Comparison of ENCODE assay signal across 8 cellular contexts in genomic region chr7:55255501-55256445, GRCh38.
A peak's percentile ranks its signal among the peaks of the same experiment; 100 is the strongest.
DNase-seq lines count a peak whose midpoint lies in the region; ATAC-seq and TF ChIP-seq lines count a peak whose summit lies in the region.

No MANE protein-coding gene starts in this region.

- H3K4me3 ChIP-seq in choroid plexus epithelial cell (ENCODE audit: low read depth, low read length) = peak overlapping the region; percentile 51

- ATAC-seq in GM18502 (IDR thresholded peaks at IDR 0.05; ENCODE audit: poor library complexity, unreplicated experiment) = peak; percentile 85
- ATAC-seq in HG02973 (IDR thresholded peaks at IDR 0.05; ENCODE audit: unreplicated experiment) = peak; percentile 85
- ATAC-seq in left lobe of liver = peak; percentile 91

- peak; percentile 74 for TF ChIP-seq CTCF in choroid plexus epithelial cell (conservative IDR thresholded peaks at IDR 0.05; ENCODE audit: low read depth, low read length)

- DNase-seq in 8988T (peak; percentile 41), NCI-H2171 (lab: John Stamatoyannopoulos, UW) (peak; percentile 66), choroid plexus epithelial cell (ENCODE audit: low read depth) (peak; percentile 85), left lobe of liver (ENCODE audit: low spot score) (peak; percentile 89)
- DNase-seq in activated CD4-positive, alpha-beta T cell treated with anti-CD3 and anti-CD28 coated beads for 24 hours (ENCODE audit: low read depth in 2 of 2) = peak; percentile 63 to 68
- DNase-seq in stimulated activated CD4-positive, alpha-beta T cell treated with anti-CD3 and anti-CD28 coated beads, Interleukin-2, amount 100 ng/mL, for 24 hours = peak; percentile 74 to 84

Comparison
In these comparisons a context has a peak if more than half of its experiments do, and no peak if none do; other contexts are left out.
1. Peak in every context shown above with its lines: DNase-seq, ATAC-seq and H3K4me3 ChIP-seq.